29 cellular contexts compared by ENCODE assay signal in the genomic region with DNA sequence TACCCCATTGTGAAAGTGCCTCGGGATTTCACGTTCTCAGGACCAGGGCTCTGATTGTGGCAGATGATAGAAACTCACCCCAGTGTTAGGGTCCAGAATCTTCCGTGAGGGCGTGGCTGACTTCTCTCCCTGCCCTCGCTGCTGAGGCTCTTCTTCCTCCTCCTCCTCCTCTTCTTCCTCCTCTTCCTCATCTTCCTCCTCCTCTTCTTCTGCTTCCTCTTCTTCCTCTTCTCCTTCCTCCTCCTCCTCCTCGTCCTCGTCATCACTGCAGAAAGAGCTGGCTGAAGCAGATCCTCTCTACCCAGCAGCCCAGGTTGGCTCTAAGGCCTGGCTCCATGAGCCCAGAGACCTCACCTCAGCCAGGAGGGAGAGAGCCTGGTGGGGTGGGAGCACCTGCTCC. TPM values are rescaled to one million over a fixed set of nuclear protein-coding genes. Genes with fewer than 3 reads are reported as not detected.
"Had no signal": no experiment of that assay in that cellular context is flagged by ENCODE, and none has a peak within 500 bp of the region (broad histone marks: within the 10 kb centered on the region; RNA-seq: fewer than 3 reads in every experiment).

No MANE protein-coding gene starts in this region.

- H3K4me1 Mint-ChIP-seq: activated naive CD8-positive, alpha-beta T cell treated with anti-CD3 and anti-CD28 coated beads, Interleukin-2, amount 50 U/mL, for 24 hours; T-cell had no signal

- H3K27ac ChIP-seq: breast epithelium, epithelial cell of prostate, esophagus squamous epithelium, left ventricle myocardium inferior, parathyroid adenoma, psoas muscle, suprapubic skin, tibial artery, upper lobe of right lung had no signal

- H3K4me3 Mint-ChIP-seq: activated naive CD8-positive, alpha-beta T cell treated with anti-CD3 and anti-CD28 coated beads, Interleukin-2, amount 50 U/mL, for 24 hours; activated T-helper 1 cell treated with anti-CD3 and anti-CD28 coated beads, Interleukin-12 subunit alpha, Interleukin-12 subunit beta, Interleukin-2, Interleukin-4 antibody, amounts not matched to agents 30 ng/mL and 10 ng/mL and 1 ng/mL, durations not matched to agents 14 hours and 24 hours and 36 hours; nephron; T-cell; WTC11 had no signal

- H3K9me3 Mint-ChIP-seq: activated naive CD8-positive, alpha-beta T cell treated with anti-CD3 and anti-CD28 coated beads, Interleukin-2, amount 50 U/mL, for 24 hours; activated T-helper 1 cell treated with anti-CD3 and anti-CD28 coated beads, Interleukin-12 subunit alpha, Interleukin-12 subunit beta, Interleukin-2, Interleukin-4 antibody, amounts not matched to agents 30 ng/mL and 10 ng/mL and 1 ng/mL, durations not matched to agents 14 hours and 24 hours and 36 hours; nephron; T-cell; WTC11 had no signal

- H3K27me3 Mint-ChIP-seq: activated naive CD8-positive, alpha-beta T cell treated with anti-CD3 and anti-CD28 coated beads, Interleukin-2, amount 50 U/mL, for 24 hours; T-cell had no signal

- H3K9me3 ChIP-seq: breast epithelium, esophagus squamous epithelium, left ventricle myocardium inferior, psoas muscle, suprapubic skin, tibial artery, upper lobe of right lung had no signal

- ATAC-seq: activated naive CD8-positive, alpha-beta T cell treated with anti-CD3 and anti-CD28 coated beads, Interleukin-2, amount 50 U/mL, for 24 hours; psoas muscle; T-cell; upper lobe of right lung; WTC11 had no signal

- H3K4me1 ChIP-seq: breast epithelium, parathyroid adenoma, psoas muscle, tibial artery, upper lobe of right lung had no signal

- H3K27ac Mint-ChIP-seq: activated naive CD8-positive, alpha-beta T cell treated with anti-CD3 and anti-CD28 coated beads, Interleukin-2, amount 50 U/mL, for 24 hours; activated T-helper 1 cell treated with anti-CD3 and anti-CD28 coated beads, Interleukin-12 subunit alpha, Interleukin-12 subunit beta, Interleukin-2, Interleukin-4 antibody, amounts not matched to agents 30 ng/mL and 10 ng/mL and 1 ng/mL, durations not matched to agents 14 hours and 24 hours and 36 hours; nephron; T-cell; WTC11 had no signal

- DNase-seq: activated CD4-positive, alpha-beta T cell treated with anti-CD3 and anti-CD28 coated beads, Interleukin-2, amount 50 U/mL, for 1 hour; activated gamma-delta T cell; activated naive CD4-positive, alpha-beta T cell treated with anti-CD3 and anti-CD28 coated beads, Interleukin-2, amount 50 U/mL, for 16 hours; activated naive CD8-positive, alpha-beta T cell treated with anti-CD3 and anti-CD28 coated beads, Interleukin-2, amount 50 U/mL, for 24 hours; activated T-cell treated with anti-CD3 and anti-CD28 coated beads for 4 hours; amygdala; effector CD8-positive, alpha-beta T cell; esophagus squamous epithelium; glutamatergic neuron; left ventricle myocardium inferior; nucleus accumbens; psoas muscle; stimulated activated CD4-positive, alpha-beta T cell treated with anti-CD3 and anti-CD28 coated beads, Interleukin-1b, Interleukin-23, amount 100 ng/mL, for 48 hours; stimulated activated CD4-positive, alpha-beta T cell treated with anti-CD3 and anti-CD28 coated beads, Interleukin-4, amount 100 ng/mL, for 4 hours; stimulated activated CD8-positive, alpha-beta memory T cell treated with anti-CD3 and anti-CD28 coated beads, Interleukin-4, amount 100 ng/mL, for 48 hours; stimulated activated naive CD4-positive, alpha-beta T cell; T-cell; T1000; tibial artery; upper lobe of right lung had no signal

- H3K4me3 ChIP-seq: breast epithelium, esophagus squamous epithelium, left ventricle myocardium inferior, lung, psoas muscle, smooth muscle cell, suprapubic skin, tibial artery, upper lobe of right lung had no signal

- H3K36me3 ChIP-seq: breast epithelium had no signal

RNA-seq across cellular contexts. Expression of a gene that starts 13.5 kb away (rescaled TPM):
- total RNA-seq: smooth muscle cell had no signal
